21 cellular contexts compared by ENCODE assay signal in genomic region chr19:39509233-39509632, GRCh38.
"Had no signal": no experiment of that assay in that cellular context is flagged by ENCODE, and none has a peak within 500 bp of the region (broad histone marks: within the 10 kb centered on the region; RNA-seq: fewer than 3 reads in every experiment).

No MANE protein-coding gene starts in this region.

- FAIRE-seq: K562 had no signal

- H3K9me3 Mint-ChIP-seq: IgD-negative memory B cell had no signal

- DNase-seq: Kasumi-1, MM.1S, NCI-H1048, NCI-H1105, NCI-H1417, NCI-H146, NCI-H1694 treated with DMSO at 0.1 percent for 48 hours, NCI-H1930, NCI-H2081, NCI-H2171, NCI-H226, NCI-H446, NCI-H510A, NCI-H524 treated with DMSO at 0.1 percent for 48 hours, NCI-H69, NCI-H774, PC-3, SHP77, SK-N-SH had no signal

- H3K27ac Mint-ChIP-seq: IgD-negative memory B cell had no signal
